In the genomic region with DNA sequence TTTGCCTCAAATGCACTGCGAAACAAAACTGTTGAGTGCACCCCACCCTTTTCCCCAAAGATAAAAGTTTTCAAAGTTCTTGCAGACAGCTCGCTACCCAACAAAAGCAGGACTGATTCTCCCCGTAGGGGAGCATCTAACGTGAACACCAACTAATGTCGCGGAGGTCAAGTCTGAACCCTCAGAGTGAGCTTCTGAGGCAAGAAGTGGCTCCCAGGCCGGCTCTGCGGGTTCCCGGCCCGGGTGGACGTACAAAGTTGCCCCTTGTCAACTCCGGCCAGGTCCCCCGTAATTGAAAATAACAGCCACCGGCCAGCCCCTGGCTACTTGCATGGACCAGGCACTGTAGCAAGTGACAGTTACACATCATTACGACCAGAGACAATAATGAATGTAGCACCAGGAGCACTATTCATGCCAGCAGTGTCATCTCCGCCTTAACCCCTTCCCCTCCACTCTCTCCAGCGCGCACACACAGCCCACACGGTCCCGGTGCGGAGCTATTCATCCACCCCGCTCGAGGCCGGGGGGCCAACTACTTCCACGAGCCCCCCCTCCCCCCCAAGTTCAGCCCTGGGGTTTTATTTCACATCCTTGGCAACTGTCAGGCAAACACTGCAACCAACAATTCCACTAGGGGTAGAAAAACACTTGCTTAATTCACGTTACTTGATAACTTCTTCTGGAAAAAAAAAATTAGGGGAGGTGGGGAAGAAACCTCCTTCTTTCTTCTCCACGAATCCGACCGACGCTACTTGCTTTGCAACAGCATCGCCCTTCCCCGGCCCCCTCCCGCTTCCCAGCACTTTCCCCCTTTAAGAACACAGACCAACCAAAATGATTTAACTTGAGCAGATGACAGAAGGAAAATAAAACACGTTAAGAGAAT, we compare ENCODE assay signal across 8 cellular contexts. TPM values are rescaled to one million over a fixed set of nuclear protein-coding genes. Genes with fewer than 3 reads are reported as not detected.
DNase-seq lines count a peak whose midpoint lies in the region; ATAC-seq and TF ChIP-seq lines count a peak whose summit lies in the region.

No MANE protein-coding gene starts in this region.

- no peak for ATAC-seq in lung (ENCODE audit: insufficient read depth, low FRiP score)
- ATAC-seq in stimulated activated memory B cell treated with anti-CD40 and anti-IgM and Interleukin-4, amounts not matched to agents 10 μg/mL and 1 μg/mL and 100 μg/mL, for 72 hours, result no peak
- no peak for ATAC-seq in HG02623 (IDR thresholded peaks at IDR 0.05; ENCODE audit: unreplicated experiment)
- no peak for ATAC-seq in GM18907 (IDR thresholded peaks at IDR 0.05; ENCODE audit: unreplicated experiment)

- TF ChIP-seq CTCF in AG09309 (IDR thresholded peaks at IDR 0.05; ENCODE audit: control insufficient read depth, insufficient read depth, low read depth, low read length, missing control alignments) (no peak), coronary artery (IDR thresholded peaks at IDR 0.05) (no peak), lung (IDR thresholded peaks at IDR 0.05; ENCODE audit: control extremely low read depth, extremely low read depth) (no peak)

- H3K36me3 ChIP-seq in HUES48 (ENCODE audit: control insufficient read depth, insufficient read depth, low read length) (no peaks in the 10 kb centered on the region), lung (ENCODE audit: control insufficient read depth in 2 of 2, insufficient read depth in 2 of 2, low read length in 2 of 2) (no peaks in the 10 kb centered on the region)

- peak overlapping the region; percentile 87 for H3K4me3 Mint-ChIP-seq in stimulated activated memory B cell treated with anti-CD40 and anti-IgM and Interleukin-4, amounts not matched to agents 10 μg/mL and 1 μg/mL and 100 μg/mL, for 72 hours

- H3K9me3 ChIP-seq in HUES48 (ENCODE audit: control insufficient read depth, insufficient read depth, low read length), result no peaks in the 10 kb centered on the region
- H3K9me3 ChIP-seq in lung (ENCODE audit: control insufficient read depth in 2 of 2, insufficient read depth in 1 of 2, low read length in 1 of 2), result no peaks in the 10 kb centered on the region

- DNase-seq in AG09309 (ENCODE audit: low read depth) (no peak), coronary artery (ENCODE audit: low spot score) (peak; percentile 75), lung (ENCODE audit: low spot score) (no peak)
- DNase-seq in activated CD4-positive, alpha-beta T cell treated with anti-CD3 and anti-CD28 coated beads for 4 hours, result peak; percentile 29 to 36

- H3K9ac ChIP-seq in HUES48 (ENCODE audit: low read depth, low read length), result no peak overlapping the region

- H3K27ac ChIP-seq in HUES48 (ENCODE audit: low read depth, low read length) (peak overlapping the region; percentile 96), coronary artery (peak overlapping the region; percentile 89 to 98), lung (ENCODE audit: low read depth in 1 of 2, low read length in 1 of 2) (peak overlapping the region; percentile 74 to 82)

- WGBS in lung, 2 donors, result 2 to 4% methylated on average over 34 of the region's 34 CpGs

- H3K27me3 ChIP-seq in HUES48 (ENCODE audit: control insufficient read depth, insufficient read depth, low read length) (peaks cover 14% of the 10 kb centered on the region), lung (ENCODE audit: control insufficient read depth, insufficient read depth) (no peaks in the 10 kb centered on the region)

- H3K27ac Mint-ChIP-seq in stimulated activated memory B cell treated with anti-CD40 and anti-IgM and Interleukin-4, amounts not matched to agents 10 μg/mL and 1 μg/mL and 100 μg/mL, for 72 hours, result no peak overlapping the region

- H3K4me1 ChIP-seq in HUES48 (ENCODE audit: control insufficient read depth, insufficient read depth, low read length) (peaks cover 32% of the 10 kb centered on the region), lung (ENCODE audit: control insufficient read depth in 2 of 2, insufficient read depth in 2 of 2, low read length in 2 of 2) (peaks cover 6 to 10% of the 10 kb centered on the region in 2 donors)

- no peaks in the 10 kb centered on the region for H3K36me3 Mint-ChIP-seq in stimulated activated memory B cell treated with anti-CD40 and anti-IgM and Interleukin-4, amounts not matched to agents 10 μg/mL and 1 μg/mL and 100 μg/mL, for 72 hours

- no peaks in the 10 kb centered on the region for H3K9me3 Mint-ChIP-seq in stimulated activated memory B cell treated with anti-CD40 and anti-IgM and Interleukin-4, amounts not matched to agents 10 μg/mL and 1 μg/mL and 100 μg/mL, for 72 hours

- peaks cover 39% of the 10 kb centered on the region for H3K4me1 Mint-ChIP-seq in stimulated activated memory B cell treated with anti-CD40 and anti-IgM and Interleukin-4, amounts not matched to agents 10 μg/mL and 1 μg/mL and 100 μg/mL, for 72 hours

- H3K27me3 Mint-ChIP-seq in stimulated activated memory B cell treated with anti-CD40 and anti-IgM and Interleukin-4, amounts not matched to agents 10 μg/mL and 1 μg/mL and 100 μg/mL, for 72 hours, result no peaks in the 10 kb centered on the region

- H3K4me3 ChIP-seq in AG09309 (ENCODE audit: control insufficient read depth, low read depth, low read length) (peak overlapping the region; percentile 82), HUES48 (ENCODE audit: low read depth, low read length) (peak overlapping the region; percentile 95), coronary artery (peak overlapping the region; percentile 84), lung (peak overlapping the region; percentile 37)

RNA-seq across cellular contexts. Expression of a gene that starts 1.2 kb away (rescaled TPM):
- 10 to 100 TPM in 1 of 2 donors, 1 to 10 TPM in 1; 8.8 to 26.8 TPM for total RNA-seq in lung
- polyA plus RNA-seq in lung, result under 1 TPM; 0.77 to 0.86 TPM

Comparison
In these comparisons a context has a peak if more than half of its experiments do, and no peak if none do; other contexts are left out.
1. DNase-seq: peak in activated CD4-positive, alpha-beta T cell treated with anti-CD3 and anti-CD28 coated beads for 4 hours (2 of 2) and coronary artery (single experiment); none in AG09309 (single experiment) and lung (single experiment).
2. H3K4me3 ChIP-seq: peak in every context shown above with its lines; median percentile 95 in HUES48; 84 in coronary artery; 82 in AG09309; 37 in lung.
3. Peak in every context shown above with its lines, with median percentiles within 50 percentile points of each other: H3K27ac ChIP-seq.